Comparison of ENCODE assay signal across 8 cellular contexts in the genomic region with DNA sequence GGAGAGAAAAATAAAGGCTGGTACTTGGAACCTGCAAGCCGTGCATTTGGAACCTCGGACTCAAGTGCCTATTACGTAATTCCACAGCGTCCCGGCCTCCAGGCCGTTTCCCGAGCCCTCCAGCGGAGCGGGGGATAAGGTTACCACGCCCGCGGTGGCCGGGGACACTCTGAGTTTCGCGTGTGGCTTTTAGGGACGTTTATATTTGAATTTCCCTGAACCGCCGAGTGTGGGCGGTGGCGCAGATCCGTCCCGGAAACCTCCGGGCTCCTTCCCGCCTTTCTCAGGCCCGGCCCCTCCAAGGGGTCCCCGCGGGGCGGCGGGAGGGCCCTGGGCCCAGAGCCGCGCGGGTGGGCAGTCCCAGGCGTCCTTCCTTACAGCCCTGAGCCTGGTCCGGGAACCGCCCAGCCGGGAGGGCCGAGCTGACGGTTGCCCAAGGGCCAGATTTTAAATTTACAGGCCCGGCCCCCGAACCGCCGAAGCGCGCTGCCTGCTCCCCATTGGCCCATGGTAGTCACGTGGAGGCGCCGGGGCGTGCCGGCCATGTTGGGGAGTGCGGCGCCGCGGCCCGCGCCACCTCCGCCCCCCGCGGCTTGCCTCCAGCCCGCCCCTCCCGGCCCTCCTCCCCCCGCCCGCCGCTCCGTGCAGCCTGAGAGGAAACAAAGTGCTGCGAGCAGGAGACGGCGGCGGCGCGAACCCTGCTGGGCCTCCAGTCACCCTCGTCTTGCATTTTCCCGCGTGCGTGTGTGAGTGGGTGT. TPM values are rescaled to one million over a fixed set of nuclear protein-coding genes. Genes with fewer than 3 reads are reported as not detected.
A peak's percentile ranks its signal among the peaks of the same experiment; 100 is the strongest.
DNase-seq lines count a peak whose midpoint lies in the region; ATAC-seq, FAIRE-seq and TF ChIP-seq lines count a peak whose summit lies in the region.

Gene LMNB1, plus strand, starts transcription at position 638 of the 758 bp plus-strand sequence. CDS start 373 bp downstream, outside the sequence.

- peak; percentile 75 for DNase-seq in GM12892 (ENCODE audit: insufficient read length)
- peak; percentile 95 for DNase-seq in NCI-H1436 (lab: John Stamatoyannopoulos, UW)
- peak; percentile 98 for DNase-seq in SW480 (ENCODE audit: low spot score)
- DNase-seq in activated naive CD8-positive, alpha-beta T cell treated with anti-CD3 and anti-CD28 coated beads, Interleukin-2, amount 50 U/mL, for 16 hours (ENCODE audit: low read depth, low spot score): peak; percentile 91
- peak; percentile 98 for DNase-seq in Right ventricle myocardium inferior (ENCODE audit: missing footprints)
- DNase-seq in pancreas: peak; percentile 94 to 97 (median 94)
- DNase-seq in tibial artery: peak; percentile 91 to 95

- no peaks in the 10 kb centered on the region for H3K9me3 ChIP-seq in pancreas
- no peaks in the 10 kb centered on the region for H3K9me3 ChIP-seq in tibial artery

- peak; percentile 73 for TF ChIP-seq POLR2A in GM12892 (IDR thresholded peaks at IDR 0.05; ENCODE audit: low read depth, low read length)

- peaks cover 0 to 6% (median 4%) of the 10 kb centered on the region in 3 donors for H3K4me1 ChIP-seq in pancreas
- H3K4me1 ChIP-seq in tibial artery: peaks cover 0 to 19% (median 11%) of the 10 kb centered on the region in 4 donors

- H3K27ac ChIP-seq in pancreas: peak within 1 kb of the TSS; percentile 90 to 97 (median 94)
- H3K27ac ChIP-seq in tibial artery: peak within 1 kb of the TSS; percentile 79 to 90

- H3K36me3 ChIP-seq in pancreas: no peaks in the 10 kb centered on the region
- H3K36me3 ChIP-seq in tibial artery: no peaks in the 10 kb centered on the region

- 0 to 1% methylated on average over 57 to 73 of the region's 74 CpGs for WGBS in pancreas, 2 donors

- TF ChIP-seq CTCF in pancreas (IDR thresholded peaks at IDR 0.05) (no peak), tibial artery (IDR thresholded peaks at IDR 0.05) (peak in 1 of 2 experiments; percentile 13)

- H3K27me3 ChIP-seq in pancreas: no peaks in the 10 kb centered on the region
- H3K27me3 ChIP-seq in tibial artery: no peaks in the 10 kb centered on the region

- FAIRE-seq in GM12892 (lab: Jason Lieb, UNC) (peak; percentile 97), pancreas (lab: Jason Lieb, UNC) (no peak)

- H3K4me3 ChIP-seq in pancreas: peak within 1 kb of the TSS; percentile 69 to 86 (median 79)
- peak within 1 kb of the TSS; percentile 63 to 90 for H3K4me3 ChIP-seq in tibial artery

- ATAC-seq in HG02840 (IDR thresholded peaks at IDR 0.05; ENCODE audit: low FRiP score, unreplicated experiment): peak; percentile 68
- ATAC-seq in Right ventricle myocardium inferior: peak; percentile 97
- peak; percentile 89 to 94 (median 94) for ATAC-seq in pancreas

- intact Hi-C loops in Right ventricle myocardium inferior (cut with DNase I): loop anchor here (5.0 kb wide), 1 partner anchor 119 kb away; no protein-coding TSS in a partner anchor
- intact Hi-C loops in pancreas (cut with DNase I): loop anchor here in 1 of 3 donors (5.0 kb wide), 1 partner anchor 94 kb away; no protein-coding TSS in a partner anchor
- intact Hi-C loops in tibial artery (cut with DNase I; ENCODE audit: low total_unique reads): loop anchor here (10.0 kb wide), 1 partner anchor 258 kb away; the partner anchor contains the start of gene MARCHF3

RNA-seq across cellular contexts. Expression of gene LMNB1, which starts in this region (rescaled TPM):
- polyA plus RNA-seq in GM12892 (2012; ENCODE audit: missing spikeins): 87.7 TPM
- total RNA-seq in Right ventricle myocardium inferior: 3.7 TPM
- total RNA-seq in pancreas: 1 to 10 TPM; 1.5 to 7.5 (median 4.3) TPM
- polyA plus RNA-seq in pancreas: 1 to 10 TPM in 1 of 2 donors, under 1 TPM in 1; 0.72 to 3.2 TPM

Comparison
In these comparisons a context has a peak if more than half of its experiments do, and no peak if none do; other contexts are left out.
1. Peak in every context shown above with its lines: DNase-seq, ATAC-seq, H3K4me3 ChIP-seq and H3K27ac ChIP-seq.